ENCODE assay signal across 10 cellular contexts in the genomic region with DNA sequence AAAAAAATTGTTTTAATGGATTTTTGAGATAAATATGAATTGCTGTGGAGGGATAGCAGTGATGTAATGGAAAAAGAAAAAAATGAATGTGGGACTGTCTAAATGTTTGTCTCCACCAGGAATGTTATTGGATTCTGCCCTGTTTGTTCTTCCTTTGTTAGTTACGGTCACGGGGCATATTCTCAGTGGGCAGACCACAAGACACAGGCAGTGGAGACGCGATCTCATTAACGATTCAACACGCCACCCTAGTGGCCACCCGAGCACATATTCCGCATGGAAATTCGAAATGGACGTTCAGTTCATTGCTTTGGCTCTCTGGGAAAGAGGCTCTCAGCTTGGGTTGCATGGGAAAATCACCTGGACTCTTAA.
DNase-seq lines count a peak whose midpoint lies in the region; FAIRE-seq and TF ChIP-seq lines count a peak whose summit lies in the region.
"Had no signal": no experiment of that assay in that cellular context is flagged by ENCODE, and none has a peak within 500 bp of the region (broad histone marks: within the 10 kb centered on the region; RNA-seq: fewer than 3 reads in every experiment).

No MANE protein-coding gene starts in this region.

- H3K9me3 Mint-ChIP-seq in brain (no peaks in the 10 kb centered on the region), immature natural killer cell (no peaks in the 10 kb centered on the region)

- H3K27ac Mint-ChIP-seq in brain (peak overlapping the region; percentile 64 to 94 (median 89)), immature natural killer cell (peak overlapping the region in 1 of 6 donors; percentile 42)

- intact Hi-C loops in A673 (cut with micrococcal nuclease; ENCODE audit: unreplicated experiment), result no loop called here

- 0 out of 2 replicates have a peak, but pooled peaks have one; percentile 17 for TF ChIP-seq CTCF in A673 (conservative IDR thresholded peaks at IDR 0.05; ENCODE audit: low read depth, low read length)
- TF ChIP-seq CTCF in brain (conservative IDR thresholded peaks at IDR 0.05), result peak in 1 of 2 experiments; percentile 60

- peaks cover 29% of the 10 kb centered on the region for H3K36me3 Mint-ChIP-seq in brain
- peaks cover 0 to 8% (median 4%) of the 10 kb centered on the region in 3 donors for H3K36me3 Mint-ChIP-seq in immature natural killer cell

- no peaks in the 10 kb centered on the region for H3K27me3 ChIP-seq in A673 (replicated peaks; ENCODE audit: insufficient read depth, low read depth, low read length, poor library complexity)
- no peaks in the 10 kb centered on the region for H3K27me3 ChIP-seq in small intestine (ENCODE audit: control insufficient read depth in 2 of 2, insufficient read depth in 2 of 2, low read length in 2 of 2)

- CTCF ChIA-PET in A673 (lab: Charles Lee), result no interaction called here

- WGBS in mesodermal cell (ENCODE audit: insufficient coverage in 2 of 2), 2 experiments, result 81 to 88% methylated on average over 10 of the region's 10 CpGs
- WGBS in small intestine, 3 donors, result 72 to 79% (median 75%) methylated on average over 10 of the region's 10 CpGs

- H3K4me1 ChIP-seq in A673 (ENCODE audit: insufficient read depth, low read length, poor library complexity, severe bottlenecking), result no peaks in the 10 kb centered on the region
- no peaks in the 10 kb centered on the region for H3K4me1 ChIP-seq in mesodermal cell (ENCODE audit: control insufficient read depth, insufficient read depth, low read length, poor library complexity, severe bottlenecking)
- peaks cover 0 to 2% of the 10 kb centered on the region in 2 donors for H3K4me1 ChIP-seq in small intestine (ENCODE audit: control insufficient read depth in 2 of 2, insufficient read depth in 1 of 2, low read depth in 1 of 2, low read length in 1 of 2)
- H3K4me1 ChIP-seq: parathyroid adenoma had no signal

- H3K9me3 ChIP-seq in A673 (ENCODE audit: low read depth, low read length, poor library complexity, severe bottlenecking) (no peaks in the 10 kb centered on the region), mesodermal cell (ENCODE audit: control insufficient read depth, low read length) (no peaks in the 10 kb centered on the region), small intestine (ENCODE audit: control insufficient read depth, low read depth) (no peaks in the 10 kb centered on the region)

- no peak for DNase-seq in A673 (ENCODE audit: low spot score)
- peak; percentile 79 for DNase-seq in NCI-H2029 (lab: John Stamatoyannopoulos, UW)
- DNase-seq in NCI-H187 treated with DMSO at 0.1 percent for 48 hours (lab: John Stamatoyannopoulos, UW), result no peak
- no peak for DNase-seq in immature natural killer cell
- DNase-seq in small intestine, result no peak
- DNase-seq in NOMO-1 treated with dmso at 0.1 percent for 144 hours (lab: John Stamatoyannopoulos, UW; ENCODE audit: unreplicated experiment), result no peak

- POLR2A ChIA-PET in A673 (lab: Charles Lee; ENCODE audit: low non-redundant PET), result no interaction called here

- H3K4me1 Mint-ChIP-seq in brain (peaks cover 75% of the 10 kb centered on the region), immature natural killer cell (peaks cover 20 to 62% of the 10 kb centered on the region in 2 donors)

- no peak overlapping the region for H3K27ac ChIP-seq in A673 (ENCODE audit: low read depth, low read length, poor library complexity, severe bottlenecking)
- H3K27ac ChIP-seq in mesodermal cell (ENCODE audit: low read depth, low read length, severe bottlenecking), result peak overlapping the region; percentile 37
- no peak overlapping the region for H3K27ac ChIP-seq in small intestine (ENCODE audit: low read depth in 1 of 2, low read length in 1 of 2)
- H3K27ac ChIP-seq: parathyroid adenoma had no signal

- H3K4me3 ChIP-seq in A673 (ENCODE audit: low read depth, low read length, poor library complexity, severe bottlenecking), result no peak overlapping the region
- H3K4me3 ChIP-seq in mesodermal cell (ENCODE audit: extremely low read depth, insufficient read depth, low read length, poor library complexity, severe bottlenecking), result no peak overlapping the region
- no peak overlapping the region for H3K4me3 ChIP-seq in small intestine (ENCODE audit: low read depth in 1 of 2, low read length in 2 of 2)

- H3K27me3 Mint-ChIP-seq in brain (no peaks in the 10 kb centered on the region), immature natural killer cell (ENCODE audit: low read depth in 3 of 3) (peaks cover 0 to 2% (median 2%) of the 10 kb centered on the region in 3 donors)

- H3K4me3 Mint-ChIP-seq in brain (peak overlapping the region; percentile 6 to 49 (median 45)), immature natural killer cell (no peak overlapping the region)

- H3K36me3 ChIP-seq in A673 (ENCODE audit: insufficient read depth, low read length, poor library complexity, severe bottlenecking) (no peaks in the 10 kb centered on the region), mesodermal cell (ENCODE audit: control insufficient read depth, insufficient read depth, low read length) (no peaks in the 10 kb centered on the region), small intestine (ENCODE audit: control insufficient read depth in 2 of 2, insufficient read depth in 2 of 2, low read length in 2 of 2) (no peaks in the 10 kb centered on the region)

- BruUV-seq in A673 (replicated peaks; lab: Mats Ljungman, UMichigan), result no TSS peak

- FAIRE-seq in small intestine (lab: Jason Lieb, UNC), result no peak
- FAIRE-seq: H54 had no signal

Comparison
In these comparisons a context has a peak if more than half of its experiments do, and no peak if none do; other contexts are left out.
1. H3K4me3 Mint-ChIP-seq: peak in brain (5 of 5); none in immature natural killer cell (0 of 5).